Comparison of ENCODE assay signal across 2 cellular contexts in the genomic region with DNA sequence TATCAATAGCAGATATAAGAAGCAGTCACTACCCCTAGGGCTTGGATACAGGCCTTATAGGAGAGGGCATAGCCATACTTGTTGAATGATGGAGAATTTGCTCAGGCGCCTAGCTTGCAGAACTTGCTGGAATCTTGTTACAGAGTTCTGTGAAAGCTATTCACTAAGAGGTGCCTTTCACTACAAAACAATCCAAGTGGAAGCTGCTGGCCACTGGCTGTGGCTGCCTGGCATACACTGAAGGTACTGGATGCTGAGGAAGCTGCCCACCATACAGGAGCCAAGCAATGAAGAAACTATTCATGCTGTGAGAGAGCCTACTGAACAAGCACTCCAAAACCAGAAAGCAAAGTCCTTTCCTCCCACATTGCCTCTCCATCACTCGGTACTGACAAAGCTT.
TF ChIP-seq lines count a peak whose summit lies in the region.

No MANE protein-coding gene starts in this region.

TF ChIP-seq in SK-N-SH, 30 proteins besides CTCF, POLR2A, EP300 and RAD21 (continued from another document):
- TF ChIP-seq CHD2 (IDR thresholded peaks at IDR 0.05; ENCODE audit: low read length, partially characterized antibody) (no peak), JUND (IDR thresholded peaks at IDR 0.05) (no peak), ELF1 (IDR thresholded peaks at IDR 0.05) (no peak), RXRA (IDR thresholded peaks at IDR 0.05; ENCODE audit: borderline replicate concordance, low read depth) (no peak), NFIC (IDR thresholded peaks at IDR 0.05; ENCODE audit: borderline replicate concordance) (no peak), YY1 (IDR thresholded peaks at IDR 0.05; ENCODE audit: low read depth) (no peak), EZH2phosphoT487 (IDR thresholded peaks at IDR 0.05; ENCODE audit: borderline replicate concordance, low read depth) (no peak), RCOR1 (IDR thresholded peaks at IDR 0.05; ENCODE audit: low read length) (no peak), MXI1 (IDR thresholded peaks at IDR 0.05; ENCODE audit: low read depth, low read length) (no peak), TCF12 (IDR thresholded peaks at IDR 0.05) (no peak), SIN3A (IDR thresholded peaks at IDR 0.05; ENCODE audit: borderline replicate concordance, low read depth, low read length) (no peak)
- TF ChIP-seq, protein P1, sequence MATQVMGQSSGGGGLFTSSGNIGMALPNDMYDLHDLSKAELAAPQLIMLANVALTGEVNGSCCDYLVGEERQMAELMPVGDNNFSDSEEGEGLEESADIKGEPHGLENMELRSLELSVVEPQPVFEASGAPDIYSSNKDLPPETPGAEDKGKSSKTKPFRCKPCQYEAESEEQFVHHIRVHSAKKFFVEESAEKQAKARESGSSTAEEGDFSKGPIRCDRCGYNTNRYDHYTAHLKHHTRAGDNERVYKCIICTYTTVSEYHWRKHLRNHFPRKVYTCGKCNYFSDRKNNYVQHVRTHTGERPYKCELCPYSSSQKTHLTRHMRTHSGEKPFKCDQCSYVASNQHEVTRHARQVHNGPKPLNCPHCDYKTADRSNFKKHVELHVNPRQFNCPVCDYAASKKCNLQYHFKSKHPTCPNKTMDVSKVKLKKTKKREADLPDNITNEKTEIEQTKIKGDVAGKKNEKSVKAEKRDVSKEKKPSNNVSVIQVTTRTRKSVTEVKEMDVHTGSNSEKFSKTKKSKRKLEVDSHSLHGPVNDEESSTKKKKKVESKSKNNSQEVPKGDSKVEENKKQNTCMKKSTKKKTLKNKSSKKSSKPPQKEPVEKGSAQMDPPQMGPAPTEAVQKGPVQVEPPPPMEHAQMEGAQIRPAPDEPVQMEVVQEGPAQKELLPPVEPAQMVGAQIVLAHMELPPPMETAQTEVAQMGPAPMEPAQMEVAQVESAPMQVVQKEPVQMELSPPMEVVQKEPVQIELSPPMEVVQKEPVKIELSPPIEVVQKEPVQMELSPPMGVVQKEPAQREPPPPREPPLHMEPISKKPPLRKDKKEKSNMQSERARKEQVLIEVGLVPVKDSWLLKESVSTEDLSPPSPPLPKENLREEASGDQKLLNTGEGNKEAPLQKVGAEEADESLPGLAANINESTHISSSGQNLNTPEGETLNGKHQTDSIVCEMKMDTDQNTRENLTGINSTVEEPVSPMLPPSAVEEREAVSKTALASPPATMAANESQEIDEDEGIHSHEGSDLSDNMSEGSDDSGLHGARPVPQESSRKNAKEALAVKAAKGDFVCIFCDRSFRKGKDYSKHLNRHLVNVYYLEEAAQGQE (IDR thresholded peaks at IDR 0.05; ENCODE audit: low read depth, low read length) = no peak
- TF ChIP-seq, protein P2, sequence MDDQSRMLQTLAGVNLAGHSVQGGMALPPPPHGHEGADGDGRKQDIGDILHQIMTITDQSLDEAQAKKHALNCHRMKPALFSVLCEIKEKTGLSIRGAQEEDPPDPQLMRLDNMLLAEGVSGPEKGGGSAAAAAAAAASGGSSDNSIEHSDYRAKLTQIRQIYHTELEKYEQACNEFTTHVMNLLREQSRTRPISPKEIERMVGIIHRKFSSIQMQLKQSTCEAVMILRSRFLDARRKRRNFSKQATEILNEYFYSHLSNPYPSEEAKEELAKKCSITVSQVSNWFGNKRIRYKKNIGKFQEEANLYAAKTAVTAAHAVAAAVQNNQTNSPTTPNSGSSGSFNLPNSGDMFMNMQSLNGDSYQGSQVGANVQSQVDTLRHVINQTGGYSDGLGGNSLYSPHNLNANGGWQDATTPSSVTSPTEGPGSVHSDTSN (IDR thresholded peaks at IDR 0.05) = no peak
- TF ChIP-seq, protein P3, sequence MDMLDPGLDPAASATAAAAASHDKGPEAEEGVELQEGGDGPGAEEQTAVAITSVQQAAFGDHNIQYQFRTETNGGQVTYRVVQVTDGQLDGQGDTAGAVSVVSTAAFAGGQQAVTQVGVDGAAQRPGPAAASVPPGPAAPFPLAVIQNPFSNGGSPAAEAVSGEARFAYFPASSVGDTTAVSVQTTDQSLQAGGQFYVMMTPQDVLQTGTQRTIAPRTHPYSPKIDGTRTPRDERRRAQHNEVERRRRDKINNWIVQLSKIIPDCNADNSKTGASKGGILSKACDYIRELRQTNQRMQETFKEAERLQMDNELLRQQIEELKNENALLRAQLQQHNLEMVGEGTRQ (IDR thresholded peaks at IDR 0.05; ENCODE audit: borderline replicate concordance, low read depth, low read length) = no peak

TF ChIP-seq in SK-N-SH treated with all-trans-retinoic acid at 6 μM for 48 hours, 23 proteins besides CTCF, POLR2A, EP300 and RAD21 (continued from another document):
- TF ChIP-seq TCF4 (CRISPR knock-in tag; IDR thresholded peaks at IDR 0.05; ENCODE audit: borderline replicate concordance) (no peak), SNAI2 (CRISPR knock-in tag; IDR thresholded peaks at IDR 0.05) (no peak), RARB (CRISPR knock-in tag; IDR thresholded peaks at IDR 0.05) (no peak), ZNF8 (CRISPR knock-in tag; IDR thresholded peaks at IDR 0.05) (no peak), TOX (CRISPR knock-in tag; IDR thresholded peaks at IDR 0.05; ENCODE audit: borderline replicate concordance) (no peak), ARNTL (CRISPR knock-in tag; IDR thresholded peaks at IDR 0.05; ENCODE audit: borderline replicate concordance, low read depth) (no peak), ZC3H10 (CRISPR knock-in tag; IDR thresholded peaks at IDR 0.05) (no peak)
- TF ChIP-seq, protein P4, sequence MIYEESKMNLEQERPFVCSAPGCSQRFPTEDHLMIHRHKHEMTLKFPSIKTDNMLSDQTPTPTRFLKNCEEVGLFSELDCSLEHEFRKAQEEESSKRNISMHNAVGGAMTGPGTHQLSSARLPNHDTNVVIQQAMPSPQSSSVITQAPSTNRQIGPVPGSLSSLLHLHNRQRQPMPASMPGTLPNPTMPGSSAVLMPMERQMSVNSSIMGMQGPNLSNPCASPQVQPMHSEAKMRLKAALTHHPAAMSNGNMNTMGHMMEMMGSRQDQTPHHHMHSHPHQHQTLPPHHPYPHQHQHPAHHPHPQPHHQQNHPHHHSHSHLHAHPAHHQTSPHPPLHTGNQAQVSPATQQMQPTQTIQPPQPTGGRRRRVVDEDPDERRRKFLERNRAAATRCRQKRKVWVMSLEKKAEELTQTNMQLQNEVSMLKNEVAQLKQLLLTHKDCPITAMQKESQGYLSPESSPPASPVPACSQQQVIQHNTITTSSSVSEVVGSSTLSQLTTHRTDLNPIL (CRISPR knock-in tag; IDR thresholded peaks at IDR 0.05; ENCODE audit: low read depth) = no peak
- TF ChIP-seq, protein P5, sequence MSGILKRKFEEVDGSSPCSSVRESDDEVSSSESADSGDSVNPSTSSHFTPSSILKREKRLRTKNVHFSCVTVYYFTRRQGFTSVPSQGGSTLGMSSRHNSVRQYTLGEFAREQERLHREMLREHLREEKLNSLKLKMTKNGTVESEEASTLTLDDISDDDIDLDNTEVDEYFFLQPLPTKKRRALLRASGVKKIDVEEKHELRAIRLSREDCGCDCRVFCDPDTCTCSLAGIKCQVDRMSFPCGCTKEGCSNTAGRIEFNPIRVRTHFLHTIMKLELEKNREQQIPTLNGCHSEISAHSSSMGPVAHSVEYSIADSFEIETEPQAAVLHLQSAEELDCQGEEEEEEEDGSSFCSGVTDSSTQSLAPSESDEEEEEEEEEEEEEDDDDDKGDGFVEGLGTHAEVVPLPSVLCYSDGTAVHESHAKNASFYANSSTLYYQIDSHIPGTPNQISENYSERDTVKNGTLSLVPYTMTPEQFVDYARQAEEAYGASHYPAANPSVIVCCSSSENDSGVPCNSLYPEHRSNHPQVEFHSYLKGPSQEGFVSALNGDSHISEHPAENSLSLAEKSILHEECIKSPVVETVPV (CRISPR knock-in tag; IDR thresholded peaks at IDR 0.05) = no peak
TF ChIP-seq in SK-N-SH treated with all-trans-retinoic acid at 6 μM for 48 hours: peak in this region for 0.
